12 cellular contexts compared by ENCODE assay signal in genomic region chr20:57672164-57672563, GRCh38. TPM values are rescaled to one million over a fixed set of nuclear protein-coding genes. Genes with fewer than 3 reads are reported as not detected.
A peak's percentile ranks its signal among the peaks of the same experiment; 100 is the strongest.
DNase-seq lines count a peak whose midpoint lies in the region; ATAC-seq and TF ChIP-seq lines count a peak whose summit lies in the region.
"Had no signal": no experiment of that assay in that cellular context is flagged by ENCODE, and none has a peak within 500 bp of the region (broad histone marks: within the 10 kb centered on the region; RNA-seq: fewer than 3 reads in every experiment).

No MANE protein-coding gene starts in this region.

- no peaks in the 10 kb centered on the region for H3K27me3 ChIP-seq in BLaER1
- H3K27me3 ChIP-seq: body of pancreas, gastrocnemius medialis had no signal

- peaks cover 6% of the 10 kb centered on the region for H3K36me3 ChIP-seq in BLaER1
- H3K36me3 ChIP-seq: gastrocnemius medialis had no signal

- peaks cover 87% of the 10 kb centered on the region for H4K20me1 ChIP-seq in BLaER1

- ATAC-seq in GM21360 (IDR thresholded peaks at IDR 0.05; ENCODE audit: unreplicated experiment) (no peak), HG03108 (IDR thresholded peaks at IDR 0.05; ENCODE audit: unreplicated experiment) (no peak)
- ATAC-seq: activated CD8-positive, alpha-beta T cell treated with anti-CD3 and anti-CD28 coated beads, Interleukin-2, amount 10 ng/mL, durations not matched to agents 7 days and 5 days; body of pancreas had no signal

- H3K27ac Mint-ChIP-seq in endothelial cell (ENCODE audit: unreplicated experiment): peak overlapping the region; percentile 87
- H3K27ac Mint-ChIP-seq: activated CD8-positive, alpha-beta T cell treated with anti-CD3 and anti-CD28 coated beads, Interleukin-2, amount 10 ng/mL, durations not matched to agents 7 days and 5 days had no signal

- peak overlapping the region; percentile 67 for H3K9ac ChIP-seq in BLaER1

- H3K4me1 Mint-ChIP-seq in endothelial cell (ENCODE audit: unreplicated experiment): peaks cover 38% of the 10 kb centered on the region

- DNase-seq in NCI-H2029 treated with DMSO at 0.1 percent for 48 hours (lab: John Stamatoyannopoulos, UW): peak; percentile 88
- peak; percentile 34 for DNase-seq in endothelial cell (ENCODE audit: low spot score)
- peak; percentile 24 for DNase-seq in mucosa of gallbladder (ENCODE audit: low spot score)
- no peak for DNase-seq in NCI-H1048 (lab: John Stamatoyannopoulos, UW)
- no peak for DNase-seq in activated gamma-delta T cell (lab: John Stamatoyannopoulos, UW)
- DNase-seq: activated CD8-positive, alpha-beta T cell treated with anti-CD3 and anti-CD28 coated beads, Interleukin-2, amount 10 ng/mL, durations not matched to agents 7 days and 5 days; gastrocnemius medialis; SIG-M5 had no signal

- H3K27ac ChIP-seq in BLaER1: peak overlapping the region; percentile 90
- H3K27ac ChIP-seq: body of pancreas, gastrocnemius medialis had no signal

- peaks cover 100% of the 10 kb centered on the region for H3K4me1 ChIP-seq in BLaER1
- H3K4me1 ChIP-seq: gastrocnemius medialis had no signal

- no peak for TF ChIP-seq CTCF in endothelial cell (IDR thresholded peaks at IDR 0.05; ENCODE audit: unreplicated experiment)

- peaks cover 11% of the 10 kb centered on the region for H3K36me3 Mint-ChIP-seq in endothelial cell (ENCODE audit: low read depth, unreplicated experiment)

- peak overlapping the region; percentile 62 for H3K4me3 Mint-ChIP-seq in endothelial cell (ENCODE audit: unreplicated experiment)
- H3K4me3 Mint-ChIP-seq: activated CD8-positive, alpha-beta T cell treated with anti-CD3 and anti-CD28 coated beads, Interleukin-2, amount 10 ng/mL, durations not matched to agents 7 days and 5 days had no signal

- no peaks in the 10 kb centered on the region for H3K9me3 Mint-ChIP-seq in endothelial cell (ENCODE audit: unreplicated experiment)

- H3K27me3 Mint-ChIP-seq in endothelial cell (ENCODE audit: unreplicated experiment): peaks cover 17% of the 10 kb centered on the region

- peak overlapping the region; percentile 52; the same call in 1 of the 2 replicates for H3K4me3 ChIP-seq in BLaER1
- H3K4me3 ChIP-seq: body of pancreas, gastrocnemius medialis had no signal

- no peaks in the 10 kb centered on the region for H3K9me3 ChIP-seq in BLaER1
- H3K9me3 ChIP-seq: body of pancreas, gastrocnemius medialis had no signal

- H3K4me2 ChIP-seq in BLaER1: peak overlapping the region; percentile 97

RNA-seq across cellular contexts. Expression of gene PMEPA1, which starts 37.7 kb away (rescaled TPM):
- 61.3 TPM for total RNA-seq in endothelial cell (ENCODE audit: unreplicated experiment)
- 83.8 TPM for total RNA-seq in mucosa of gallbladder

RNA-seq across cellular contexts. Expression of gene ZBP1, which starts 51.9 kb away (rescaled TPM):
- total RNA-seq in endothelial cell (ENCODE audit: unreplicated experiment) (not detected), mucosa of gallbladder (1.3 TPM)
- total RNA-seq: gastrocnemius medialis had no signal

Comparison
In these comparisons a context has a peak if more than half of its experiments do, and no peak if none do; other contexts are left out.
1. DNase-seq: peak in NCI-H2029 treated with DMSO at 0.1 percent for 48 hours (single experiment), endothelial cell (single experiment) and mucosa of gallbladder (single experiment); none in NCI-H1048 (single experiment) and activated gamma-delta T cell (single experiment).